In the genomic region with DNA sequence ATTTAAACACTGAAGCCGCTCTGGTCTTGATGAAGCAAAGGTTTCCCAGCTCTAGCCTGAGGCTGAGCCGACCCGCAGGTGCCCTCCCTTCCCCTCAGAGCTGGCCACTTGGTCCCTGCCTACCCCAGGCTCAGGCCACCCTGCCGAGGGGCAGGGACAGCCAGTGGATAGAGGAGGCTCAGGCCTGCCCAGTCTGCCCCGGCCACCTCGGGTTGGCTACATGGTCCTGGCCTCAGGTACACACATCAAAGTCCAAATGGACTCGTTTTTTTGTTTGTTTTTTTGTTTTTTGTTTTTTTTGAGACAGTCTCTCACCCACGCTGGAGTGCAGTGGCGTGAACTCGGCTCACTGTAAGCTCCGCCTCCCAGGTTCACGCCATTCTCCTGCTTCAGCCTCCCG, we compare ENCODE assay signal across 29 cellular contexts.
"Had no signal": no experiment of that assay in that cellular context is flagged by ENCODE, and none has a peak within 500 bp of the region (broad histone marks: within the 10 kb centered on the region; RNA-seq: fewer than 3 reads in every experiment).

No MANE protein-coding gene starts in this region.

- H3K4me1 ChIP-seq: gastrocnemius medialis, pancreas had no signal

- H3K4me3 Mint-ChIP-seq: activated CD4-positive, alpha-beta memory T cell treated with anti-CD3 and anti-CD28 coated beads for 36 hours; activated CD4-positive, alpha-beta T cell treated with anti-CD3 and anti-CD28 coated beads for 36 hours; activated naive CD8-positive, alpha-beta T cell; mesothelial cell of epicardium; nephron progenitor cell; stimulated activated effector memory CD8-positive, alpha-beta T cell treated with anti-CD3 and anti-CD28 coated beads, Interleukin-12 subunit alpha, Interleukin-12 subunit beta, amount 100 ng/mL, for 72 hours; stimulated activated naive CD8-positive, alpha-beta T cell treated with anti-CD3 and anti-CD28 coated beads, Interleukin-15, amount 100 ng/mL, for 72 hours had no signal

- ATAC-seq: activated CD4-positive, alpha-beta T cell treated with anti-CD3 and anti-CD28 coated beads for 36 hours; gastrocnemius medialis; pancreas; stimulated activated effector memory CD8-positive, alpha-beta T cell treated with anti-CD3 and anti-CD28 coated beads, Interleukin-12 subunit alpha, Interleukin-12 subunit beta, amount 100 ng/mL, for 72 hours; stimulated activated naive CD8-positive, alpha-beta T cell treated with anti-CD3 and anti-CD28 coated beads, Interleukin-15, amount 100 ng/mL, for 72 hours had no signal

- H3K27me3 Mint-ChIP-seq: activated CD4-positive, alpha-beta memory T cell treated with anti-CD3 and anti-CD28 coated beads for 36 hours; activated CD4-positive, alpha-beta T cell treated with anti-CD3 and anti-CD28 coated beads for 36 hours; activated naive CD8-positive, alpha-beta T cell; naive B cell had no signal

- H3K27ac ChIP-seq: gastrocnemius medialis, left ventricle myocardium inferior, pancreas, prostate gland, sigmoid colon, thyroid gland, upper lobe of left lung, vagina had no signal

- H3K27ac Mint-ChIP-seq: activated CD4-positive, alpha-beta memory T cell treated with anti-CD3 and anti-CD28 coated beads for 36 hours; activated CD4-positive, alpha-beta T cell treated with anti-CD3 and anti-CD28 coated beads for 36 hours; activated naive CD8-positive, alpha-beta T cell; mesothelial cell of epicardium; naive B cell; nephron progenitor cell had no signal

- H3K27me3 ChIP-seq: gastrocnemius medialis, pancreas, thyroid gland, upper lobe of left lung, vagina had no signal

- H3K4me3 ChIP-seq: gastrocnemius medialis, left ventricle myocardium inferior, pancreas, prostate gland, sigmoid colon, thyroid gland, upper lobe of left lung, vagina had no signal

- H3K9me3 Mint-ChIP-seq: activated CD4-positive, alpha-beta memory T cell treated with anti-CD3 and anti-CD28 coated beads for 36 hours; mesothelial cell of epicardium; naive B cell; nephron progenitor cell; stimulated activated effector memory CD8-positive, alpha-beta T cell treated with anti-CD3 and anti-CD28 coated beads, Interleukin-12 subunit alpha, Interleukin-12 subunit beta, amount 100 ng/mL, for 72 hours; stimulated activated naive CD8-positive, alpha-beta T cell treated with anti-CD3 and anti-CD28 coated beads, Interleukin-15, amount 100 ng/mL, for 72 hours had no signal

- H3K36me3 ChIP-seq: pancreas, prostate gland, thyroid gland, vagina had no signal

- DNase-seq: activated CD4-positive, alpha-beta memory T cell treated with anti-CD3 and anti-CD28 coated beads for 36 hours; activated CD4-positive, alpha-beta T cell treated with anti-CD3 and anti-CD28 coated beads for 36 hours; activated CD4-positive, CD25-positive, alpha-beta regulatory T cell; activated CD8-positive, alpha-beta memory T cell treated with anti-CD3 and anti-CD28 coated beads, Interleukin-2, amount 50 U/mL, for 4 hours; activated gamma-delta T cell; activated T-cell treated with anti-CD3 and anti-CD28 coated beads, Interleukin-2, amount 50 U/mL, for 1 hour; anterior cingulate cortex; dermis blood vessel endothelial cell; effector CD8-positive, alpha-beta T cell; gastrocnemius medialis; glutamatergic neuron; left ventricle myocardium inferior; naive B cell; nephron progenitor cell; nucleus accumbens; pancreas; retina; sigmoid colon; small intestine; stimulated activated CD4-positive, alpha-beta T cell treated with anti-CD3 and anti-CD28 coated beads, Interleukin-4, amount 100 ng/mL, for 24 hours; stimulated activated naive CD8-positive, alpha-beta T cell treated with anti-CD3 and anti-CD28 coated beads, Interleukin-15, amount 100 ng/mL, for 72 hours; T-helper 2 cell; thyroid gland had no signal

- H3K36me3 Mint-ChIP-seq: activated naive CD8-positive, alpha-beta T cell had no signal

- H3K9me3 ChIP-seq: gastrocnemius medialis, left ventricle myocardium inferior, pancreas, prostate gland, sigmoid colon, thyroid gland, upper lobe of left lung, vagina had no signal

- H3K4me1 Mint-ChIP-seq: activated CD4-positive, alpha-beta T cell treated with anti-CD3 and anti-CD28 coated beads for 36 hours; mesothelial cell of epicardium; naive B cell; nephron progenitor cell; stimulated activated effector memory CD8-positive, alpha-beta T cell treated with anti-CD3 and anti-CD28 coated beads, Interleukin-12 subunit alpha, Interleukin-12 subunit beta, amount 100 ng/mL, for 72 hours had no signal
